Comparison of ENCODE assay signal across 11 cellular contexts in genomic region chr6:108174371-108175175, GRCh38. TPM values are rescaled to one million over a fixed set of nuclear protein-coding genes. Genes with fewer than 3 reads are reported as not detected.
DNase-seq lines count a peak whose midpoint lies in the region; ATAC-seq and TF ChIP-seq lines count a peak whose summit lies in the region.
"Had no signal": no experiment of that assay in that cellular context is flagged by ENCODE, and none has a peak within 500 bp of the region (broad histone marks: within the 10 kb centered on the region; RNA-seq: fewer than 3 reads in every experiment).

No MANE protein-coding gene starts in this region.

- H3K9me3 Mint-ChIP-seq in endodermal cell (no peaks in the 10 kb centered on the region), nephron progenitor cell (peaks cover 4% of the 10 kb centered on the region)

- H3K4me1 Mint-ChIP-seq in endodermal cell, result peaks cover 12% of the 10 kb centered on the region
- peaks cover 6% of the 10 kb centered on the region for H3K4me1 Mint-ChIP-seq in nephron progenitor cell

- H3K9ac ChIP-seq in endodermal cell (ENCODE audit: extremely low read depth, low read length, poor library complexity, severe bottlenecking), result no peak overlapping the region

- no peaks in the 10 kb centered on the region for H3K36me3 ChIP-seq in endodermal cell (ENCODE audit: control insufficient read depth, insufficient read depth, low read length)
- H3K36me3 ChIP-seq: upper lobe of left lung had no signal

- TF ChIP-seq CTCF in GM13976 (IDR thresholded peaks at IDR 0.05; ENCODE audit: borderline replicate concordance, control extremely low read depth, extremely low read depth, insufficient read depth, missing control alignments), result no peak
- TF ChIP-seq CTCF in endodermal cell (conservative IDR thresholded peaks at IDR 0.05), result peak; percentile 10
- no peak for TF ChIP-seq CTCF in nephron progenitor cell (IDR thresholded peaks at IDR 0.05)

- peak; percentile 61 for DNase-seq in GM13976 (ENCODE audit: low spot score)
- DNase-seq in NOMO-1 treated with DMSO at 0.1 percent for 48 hours (lab: John Stamatoyannopoulos, UW; ENCODE audit: unreplicated experiment), result peak; percentile 48
- DNase-seq in endodermal cell, result peak; percentile 93
- peak; percentile 80 for DNase-seq in nephron progenitor cell
- no peak for DNase-seq in A172 (ENCODE audit: low spot score)
- no peak for DNase-seq in SHP77 (lab: John Stamatoyannopoulos, UW)
- DNase-seq: NCI-H2029 treated with DMSO at 0.1 percent for 48 hours had no signal

- in situ Hi-C loops in GM13976 (cut with MboI; ENCODE audit: low sequenced_read_pairs, unreplicated experiment), result no loop called here

- H3K27me3 ChIP-seq in endodermal cell (ENCODE audit: control insufficient read depth, insufficient read depth, low read length, poor library complexity, severe bottlenecking), result peaks cover 100% of the 10 kb centered on the region

- peak overlapping the region; percentile 30 for H3K4me3 ChIP-seq in endodermal cell (ENCODE audit: low read length)

- no peak for ATAC-seq in GM21528 (IDR thresholded peaks at IDR 0.05; ENCODE audit: low FRiP score, unreplicated experiment)
- ATAC-seq in GM21360 (IDR thresholded peaks at IDR 0.05; ENCODE audit: unreplicated experiment), result no peak

- H3K4me3 Mint-ChIP-seq in endodermal cell, result no peak overlapping the region
- no peak overlapping the region for H3K4me3 Mint-ChIP-seq in nephron progenitor cell

- H3K27ac ChIP-seq in endodermal cell (ENCODE audit: low read depth, low read length), result no peak overlapping the region
- H3K27ac ChIP-seq: upper lobe of left lung had no signal

- H3K27ac Mint-ChIP-seq in endodermal cell, result no peak overlapping the region
- H3K27ac Mint-ChIP-seq in nephron progenitor cell, result no peak overlapping the region

- peaks cover 100% of the 10 kb centered on the region for H3K27me3 Mint-ChIP-seq in endodermal cell (ENCODE audit: insufficient read depth)
- peaks cover 100% of the 10 kb centered on the region for H3K27me3 Mint-ChIP-seq in nephron progenitor cell (ENCODE audit: low read depth, poor library complexity)

- H3K4me1 ChIP-seq in endodermal cell (ENCODE audit: control insufficient read depth, insufficient read depth, low read length), result peaks cover 3% of the 10 kb centered on the region

- H3K36me3 Mint-ChIP-seq in endodermal cell (ENCODE audit: low read depth) (no peaks in the 10 kb centered on the region), nephron progenitor cell (ENCODE audit: low read depth) (no peaks in the 10 kb centered on the region)

- 0 to 9% methylated on average over 15 to 43 of the region's 43 CpGs for WGBS in endodermal cell (ENCODE audit: insufficient coverage in 1 of 2, insufficient read length in 1 of 2), 2 experiments

- H3K9me3 ChIP-seq in endodermal cell (ENCODE audit: control insufficient read depth, low read length), result no peaks in the 10 kb centered on the region
- H3K9me3 ChIP-seq: upper lobe of left lung had no signal

RNA-seq across cellular contexts. Expression of gene NR2E1, which starts 8.8 kb away (rescaled TPM):
- not detected for total RNA-seq in endodermal cell
- polyA plus RNA-seq in endodermal cell (2013, experiment 1 of 2), result 0.11 TPM
- polyA plus RNA-seq in endodermal cell (2013, experiment 2 of 2), result 0.17 TPM
- total RNA-seq in A172 (2014; rRNA removed; shearing (Covaris generic)), result 0.05 TPM in 1 of 2 replicates, not detected in the other
- total RNA-seq: T-helper 1 cell treated with Interleukin-12 subunit alpha and Interleukin-12 subunit beta and Interleukin-4 antibody, amounts not matched to agents 30 ng/mL and 1 ng/mL, for 36 hours; upper lobe of left lung had no signal

Comparison
In these comparisons a context has a peak if more than half of its experiments do, and no peak if none do; other contexts are left out.
1. DNase-seq: peak in GM13976 (single experiment), NOMO-1 treated with DMSO at 0.1 percent for 48 hours (single experiment), endodermal cell (single experiment) and nephron progenitor cell (single experiment); none in A172 (single experiment) and SHP77 (0 of 2).